1 cellular context compared by ENCODE assay signal in the genomic region with DNA sequence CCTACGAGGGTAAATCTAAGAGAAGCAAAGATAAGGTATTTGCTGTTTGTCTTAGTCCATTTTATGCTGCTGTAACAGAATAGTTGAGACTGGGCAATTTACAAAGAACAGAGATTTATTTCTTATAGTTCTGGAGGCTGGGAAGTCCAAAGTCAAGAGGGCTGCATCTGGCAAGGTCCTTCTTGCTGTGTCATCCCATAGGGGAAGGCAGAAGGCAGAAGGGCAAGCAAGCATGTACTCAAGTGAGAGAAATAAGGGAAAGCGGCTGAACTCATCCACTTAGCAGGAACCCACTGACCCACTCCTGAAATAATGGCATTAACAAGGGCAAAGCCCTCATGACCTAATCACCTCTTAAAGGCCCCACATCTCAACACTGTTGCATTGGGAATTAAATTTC.
TF ChIP-seq lines count a peak whose summit lies in the region.

No MANE protein-coding gene starts in this region.

TF ChIP-seq in K562, 482 proteins besides CTCF, POLR2A, EP300 and RAD21 (continued from another document):
- TF ChIP-seq, protein P1, sequence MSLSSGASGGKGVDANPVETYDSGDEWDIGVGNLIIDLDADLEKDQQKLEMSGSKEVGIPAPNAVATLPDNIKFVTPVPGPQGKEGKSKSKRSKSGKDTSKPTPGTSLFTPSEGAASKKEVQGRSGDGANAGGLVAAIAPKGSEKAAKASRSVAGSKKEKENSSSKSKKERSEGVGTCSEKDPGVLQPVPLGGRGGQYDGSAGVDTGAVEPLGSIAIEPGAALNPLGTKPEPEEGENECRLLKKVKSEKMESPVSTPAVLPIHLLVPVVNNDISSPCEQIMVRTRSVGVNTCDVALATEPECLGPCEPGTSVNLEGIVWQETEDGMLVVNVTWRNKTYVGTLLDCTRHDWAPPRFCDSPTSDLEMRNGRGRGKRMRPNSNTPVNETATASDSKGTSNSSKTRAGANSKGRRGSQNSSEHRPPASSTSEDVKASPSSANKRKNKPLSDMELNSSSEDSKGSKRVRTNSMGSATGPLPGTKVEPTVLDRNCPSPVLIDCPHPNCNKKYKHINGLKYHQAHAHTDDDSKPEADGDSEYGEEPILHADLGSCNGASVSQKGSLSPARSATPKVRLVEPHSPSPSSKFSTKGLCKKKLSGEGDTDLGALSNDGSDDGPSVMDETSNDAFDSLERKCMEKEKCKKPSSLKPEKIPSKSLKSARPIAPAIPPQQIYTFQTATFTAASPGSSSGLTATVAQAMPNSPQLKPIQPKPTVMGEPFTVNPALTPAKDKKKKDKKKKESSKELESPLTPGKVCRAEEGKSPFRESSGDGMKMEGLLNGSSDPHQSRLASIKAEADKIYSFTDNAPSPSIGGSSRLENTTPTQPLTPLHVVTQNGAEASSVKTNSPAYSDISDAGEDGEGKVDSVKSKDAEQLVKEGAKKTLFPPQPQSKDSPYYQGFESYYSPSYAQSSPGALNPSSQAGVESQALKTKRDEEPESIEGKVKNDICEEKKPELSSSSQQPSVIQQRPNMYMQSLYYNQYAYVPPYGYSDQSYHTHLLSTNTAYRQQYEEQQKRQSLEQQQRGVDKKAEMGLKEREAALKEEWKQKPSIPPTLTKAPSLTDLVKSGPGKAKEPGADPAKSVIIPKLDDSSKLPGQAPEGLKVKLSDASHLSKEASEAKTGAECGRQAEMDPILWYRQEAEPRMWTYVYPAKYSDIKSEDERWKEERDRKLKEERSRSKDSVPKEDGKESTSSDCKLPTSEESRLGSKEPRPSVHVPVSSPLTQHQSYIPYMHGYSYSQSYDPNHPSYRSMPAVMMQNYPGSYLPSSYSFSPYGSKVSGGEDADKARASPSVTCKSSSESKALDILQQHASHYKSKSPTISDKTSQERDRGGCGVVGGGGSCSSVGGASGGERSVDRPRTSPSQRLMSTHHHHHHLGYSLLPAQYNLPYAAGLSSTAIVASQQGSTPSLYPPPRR (CRISPR knock-in tag; IDR thresholded peaks at IDR 0.05; ENCODE audit: borderline replicate concordance), result no peak
- 0 out of 4 replicates have a peak, but pooled peaks of 1 of the 2 experiments have one; percentile 9 for TF ChIP-seq TRIM24 (IDR thresholded peaks at IDR 0.05)
- TF ChIP-seq CBX3 (IDR thresholded peaks at IDR 0.05; ENCODE audit: borderline replicate concordance in 1 of 2, low read length in 2 of 2), result peak in 1 of 2 experiments; percentile 50; a peak in 1 of 3 replicates
- TF ChIP-seq NELFE (IDR thresholded peaks at IDR 0.05; ENCODE audit: insufficient read depth, insufficient read length), result no peak
- TF ChIP-seq NFE2 (IDR thresholded peaks at IDR 0.05; ENCODE audit: low read depth), result peak; percentile 72
- peak; percentile 16; the same call in 1 of the 2 replicates for TF ChIP-seq ZNF316 (IDR thresholded peaks at IDR 0.05)
- 0 out of 2 replicates have a peak, but pooled peaks have one; percentile 23 for TF ChIP-seq CBX5 (IDR thresholded peaks at IDR 0.05; ENCODE audit: borderline replicate concordance, low read depth)
- no peak for TF ChIP-seq RBFOX2 (IDR thresholded peaks at IDR 0.05; ENCODE audit: low read depth, low read length)
- no peak for TF ChIP-seq ZNF444 (CRISPR knock-in tag; IDR thresholded peaks at IDR 0.05)
